ENCODE assay signal across 22 cellular contexts in the genomic region with DNA sequence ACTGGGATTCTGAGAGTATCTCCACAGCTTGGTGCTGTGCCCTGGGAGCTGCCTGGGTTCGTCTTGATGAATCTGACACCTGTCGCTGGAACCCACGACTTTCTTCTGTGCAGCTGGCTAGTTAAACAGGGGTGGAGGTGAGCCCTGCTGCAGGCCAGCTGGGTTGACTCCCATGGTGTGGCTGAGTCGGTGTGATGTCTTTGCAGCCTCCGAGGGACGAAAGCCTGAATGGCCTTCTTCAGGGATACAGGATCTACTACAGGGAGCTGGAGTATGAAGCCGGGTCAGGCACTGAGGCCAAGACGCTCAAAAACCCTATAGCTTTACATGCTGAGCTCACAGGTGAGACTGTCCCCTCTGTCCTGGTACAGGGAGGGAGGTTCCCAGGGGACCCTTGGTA.
DNase-seq lines count a peak whose midpoint lies in the region; ATAC-seq, FAIRE-seq and TF ChIP-seq lines count a peak whose summit lies in the region.
"Had no signal": no experiment of that assay in that cellular context is flagged by ENCODE, and none has a peak within 500 bp of the region (broad histone marks: within the 10 kb centered on the region; RNA-seq: fewer than 3 reads in every experiment).

No MANE protein-coding gene starts in this region.

- DNase-seq in H1 (ENCODE audit: low read depth in 1 of 2, low spot score in 2 of 2) (no peak), neuronal stem cell (ENCODE audit: low spot score) (no peak), urothelium cell line (ENCODE audit: low spot score) (no peak), esophagus squamous epithelium (lab: John Stamatoyannopoulos, UW) (no peak)
- no peak for DNase-seq in activated CD8-positive, alpha-beta T cell treated with anti-CD3 and anti-CD28 coated beads, Interleukin-2, amount 10 ng/mL, durations not matched to agents 7 days and 5 days
- DNase-seq: ACHN; C1 segment of cervical spinal cord; Calu3; CD4-positive, alpha-beta memory T cell; COR-L47; DMS53; DMS79 treated with DMSO at 0.1 percent for 48 hours; GF-D8; HCEC 1CT had no signal

- H2BK120ac ChIP-seq in H1 (replicated peaks; ENCODE audit: low read depth, low read length) (no peak overlapping the region), neuronal stem cell (ENCODE audit: low read depth, low read length) (no peak overlapping the region)

- no peak for TF ChIP-seq RAD21 in H1 (IDR thresholded peaks at IDR 0.05 in 1 of 2, conservative IDR thresholded peaks at IDR 0.05 in 1 of 2; ENCODE audit: low read depth in 2 of 2, low read length in 2 of 2)

- no peaks in the 10 kb centered on the region for H3K9me3 Mint-ChIP-seq in activated CD8-positive, alpha-beta T cell treated with anti-CD3 and anti-CD28 coated beads, Interleukin-2, amount 10 ng/mL, durations not matched to agents 7 days and 5 days (ENCODE audit: insufficient read depth)

- H3K4ac ChIP-seq in H1 (replicated peaks; ENCODE audit: insufficient read length, low read depth, low read length) = no peak overlapping the region
- H3K4ac ChIP-seq in neuronal stem cell (ENCODE audit: low read length) = no peak overlapping the region

- no peak for TF ChIP-seq EP300 in H1 (IDR thresholded peaks at IDR 0.05; ENCODE audit: borderline replicate concordance in 1 of 2, low read depth in 2 of 2, low read length in 2 of 2)

- H3K27me3 ChIP-seq in H1 (replicated peaks in 1 of 4; ENCODE audit: control insufficient read depth in 3 of 4, extremely low read depth in 1 of 4, insufficient read depth in 3 of 4, low read length in 3 of 4) (no peaks in the 10 kb centered on the region), neuronal stem cell (ENCODE audit: control insufficient read depth in 3 of 3, insufficient read depth in 3 of 3, low read depth in 1 of 3, low read length in 3 of 3) (no peaks in the 10 kb centered on the region), esophagus squamous epithelium (peaks cover 0 to 31% (median 0%) of the 10 kb centered on the region in 4 donors)

- no peak overlapping the region for H2BK5ac ChIP-seq in H1 (ENCODE audit: low read depth, low read length)
- no peak overlapping the region for H2BK5ac ChIP-seq in neuronal stem cell (ENCODE audit: low read length)

- no peak for TF ChIP-seq POLR2A in H1 (IDR thresholded peaks at IDR 0.05; ENCODE audit: control extremely low read depth in 1 of 2, low read depth in 2 of 2, low read length in 2 of 2)
- no peak for TF ChIP-seq POLR2A in esophagus squamous epithelium (IDR thresholded peaks at IDR 0.05)

- no peaks in the 10 kb centered on the region for H3K9me3 ChIP-seq in HEK293 (ENCODE audit: control insufficient read depth, insufficient read depth, low read depth, low read length)
- H3K9me3 ChIP-seq in H1 (ENCODE audit: insufficient read depth in 2 of 2, low read depth in 1 of 2, low read length in 1 of 2) = peaks cover 9 to 14% of the 10 kb centered on the region in 2 experiments; a peak in 3 of 4 replicates
- H3K9me3 ChIP-seq in neuronal stem cell (replicated peaks in 1 of 2; ENCODE audit: control insufficient read depth in 2 of 2, insufficient read depth in 1 of 2, low read depth in 1 of 2, low read length in 2 of 2) = peaks cover 2 to 13% of the 10 kb centered on the region in 2 donors
- H3K9me3 ChIP-seq in esophagus squamous epithelium = no peaks in the 10 kb centered on the region

- CTCF ChIA-PET in HEK293 (lab: Yijun Ruan, JAX) (no interaction called here), H1 (lab: Charles Lee; ENCODE audit: partially characterized antibody) (interaction anchor here (1.0 to 1.3 kb wide), 2 partner anchors 9 to 22 kb away, joined by 3 read pairs; no protein-coding TSS in a partner anchor)
- CTCF ChIA-PET in activated CD8-positive, alpha-beta T cell treated with anti-CD3 and anti-CD28 coated beads, Interleukin-2, amount 10 ng/mL, durations not matched to agents 7 days and 5 days (lab: Charles Lee) = no interaction called here

- H3K79me1 ChIP-seq in H1 (ENCODE audit: low read depth, low read length) = no peaks in the 10 kb centered on the region
- no peaks in the 10 kb centered on the region for H3K79me1 ChIP-seq in neuronal stem cell (ENCODE audit: low read depth, low read length)

- no peak overlapping the region for H4K5ac ChIP-seq in H1 (ENCODE audit: insufficient read length, low read depth, low read length)

- H3K4me3 ChIP-seq in HEK293 (ENCODE audit: low read depth, low read length) (no peak overlapping the region), H1 (ENCODE audit: extremely low read depth in 1 of 4, insufficient read depth in 2 of 4, low read depth in 3 of 4, low read length in 4 of 4) (no peak overlapping the region), neuronal stem cell (ENCODE audit: low read length in 2 of 2) (no peak overlapping the region), esophagus squamous epithelium (no peak overlapping the region)
- H3K4me3 ChIP-seq: GM23338 had no signal

- WGBS in H1 (ENCODE audit: extremely low coverage in 1 of 2, insufficient coverage in 1 of 2, insufficient read length in 1 of 2, insufficient replicate concordance in 2 of 2, low coverage in 1 of 2, low lambda C conversion rate in 2 of 2, missing lambda C conversion rate in 1 of 2), 2 experiments = 90% methylated on average over 8 of the region's 8 CpGs; no CpG with 5 or more reads in 1 of the 2 experiments
- no CpG with 5 or more reads among the region's 8 CpGs for WGBS in neuronal stem cell (ENCODE audit: extremely low coverage in 2 of 2, insufficient read length in 2 of 2, insufficient replicate concordance in 1 of 2), 2 donors
- WGBS in esophagus squamous epithelium, 2 donors = 80 to 93% methylated on average over 1 to 5 of the region's 8 CpGs

- H2AK5ac ChIP-seq in H1 (ENCODE audit: low read depth, low read length) = no peak overlapping the region
- H2AK5ac ChIP-seq in neuronal stem cell (ENCODE audit: low read depth, low read length) = no peak overlapping the region

- H3K23me2 ChIP-seq in H1 (ENCODE audit: low read depth, low read length) = no peaks in the 10 kb centered on the region

- no peak overlapping the region for H3K14ac ChIP-seq in H1 (ENCODE audit: insufficient read length)
- H3K14ac ChIP-seq in neuronal stem cell (ENCODE audit: low read length) = peak overlapping the region; percentile 78

- H3K4me3 Mint-ChIP-seq in activated CD8-positive, alpha-beta T cell treated with anti-CD3 and anti-CD28 coated beads, Interleukin-2, amount 10 ng/mL, durations not matched to agents 7 days and 5 days = no peak overlapping the region
- H3K4me3 Mint-ChIP-seq: CD4-positive, alpha-beta memory T cell; GM23338 had no signal

- no peaks in the 10 kb centered on the region for H3K27me3 Mint-ChIP-seq in activated CD8-positive, alpha-beta T cell treated with anti-CD3 and anti-CD28 coated beads, Interleukin-2, amount 10 ng/mL, durations not matched to agents 7 days and 5 days (ENCODE audit: low read depth)
- H3K27me3 Mint-ChIP-seq: CD4-positive, alpha-beta memory T cell had no signal

- H3K4me2 ChIP-seq in H1 (ENCODE audit: insufficient read depth in 1 of 2, low read depth in 2 of 2, low read length in 2 of 2) (no peak overlapping the region), neuronal stem cell (ENCODE audit: insufficient read depth, low read length, poor library complexity, severe bottlenecking) (no peak overlapping the region)
- H3K4me2 ChIP-seq: GM23338 had no signal

- H3K23ac ChIP-seq in H1 (ENCODE audit: insufficient read length) = no peak overlapping the region
- H3K23ac ChIP-seq in neuronal stem cell (ENCODE audit: low read depth, low read length, poor library complexity) = no peak overlapping the region

- H2AFZ ChIP-seq in H1 (ENCODE audit: low read length) (no peak overlapping the region), neuronal stem cell (ENCODE audit: low read length) (no peak overlapping the region)
- H2AFZ ChIP-seq: GM23338 had no signal

- H3K9ac ChIP-seq in H1 (replicated peaks in 1 of 4; ENCODE audit: extremely low read depth in 1 of 4, low read depth in 3 of 4, low read length in 3 of 4) (no peak overlapping the region), neuronal stem cell (ENCODE audit: low read depth, low read length, poor library complexity) (peak overlapping the region; percentile 25)

- intact Hi-C loops in esophagus squamous epithelium (cut with DNase I) = no loop called here

- peak overlapping the region; percentile 14; the same call in 1 of the 2 replicates for H4K8ac ChIP-seq in H1 (ENCODE audit: extremely low read depth, insufficient read depth, low read length)
- H4K8ac ChIP-seq in neuronal stem cell (ENCODE audit: low read depth, low read length) = no peak overlapping the region

- no peaks in the 10 kb centered on the region for H4K20me1 ChIP-seq in H1 (replicated peaks in 1 of 2; ENCODE audit: control insufficient read depth in 1 of 2, insufficient read depth in 2 of 2, low read length in 2 of 2)

- no peak for FAIRE-seq in H1 (lab: Jason Lieb, UNC)
- FAIRE-seq in urothelium cell line (lab: Jason Lieb, UNC) = peak; percentile 20
- FAIRE-seq: A204.1, GM12891, GM18507, H54 had no signal

- no peak for ATAC-seq in activated CD8-positive, alpha-beta T cell treated with anti-CD3 and anti-CD28 coated beads, Interleukin-2, amount 10 ng/mL, durations not matched to agents 7 days and 5 days
- ATAC-seq in HG03139 (IDR thresholded peaks at IDR 0.05; ENCODE audit: unreplicated experiment) = no peak
- ATAC-seq: GM23338 had no signal

- no peak overlapping the region for H2BK15ac ChIP-seq in H1 (ENCODE audit: low read length)
- H2BK15ac ChIP-seq in neuronal stem cell (ENCODE audit: low read length) = no peak overlapping the region

- H3K4me1 Mint-ChIP-seq in activated CD8-positive, alpha-beta T cell treated with anti-CD3 and anti-CD28 coated beads, Interleukin-2, amount 10 ng/mL, durations not matched to agents 7 days and 5 days (ENCODE audit: low read depth) = no peaks in the 10 kb centered on the region
- H3K4me1 Mint-ChIP-seq: CD4-positive, alpha-beta memory T cell had no signal

- no peak overlapping the region for H2BK12ac ChIP-seq in H1 (ENCODE audit: low read depth, low read length)
- no peak overlapping the region for H2BK12ac ChIP-seq in neuronal stem cell (ENCODE audit: low read length)

- H3K4me1 ChIP-seq in HEK293 (ENCODE audit: control insufficient read depth, insufficient read depth, low read length) = no peaks in the 10 kb centered on the region
- no peaks in the 10 kb centered on the region for H3K4me1 ChIP-seq in H1 (replicated peaks in 1 of 4; ENCODE audit: control insufficient read depth in 3 of 4, insufficient read depth in 4 of 4, low read length in 3 of 4)
- H3K4me1 ChIP-seq in neuronal stem cell (ENCODE audit: control insufficient read depth in 2 of 2, insufficient read depth in 1 of 2, low read depth in 1 of 2, low read length in 2 of 2) = no peaks in the 10 kb centered on the region
- peaks cover 0 to 36% (median 3%) of the 10 kb centered on the region in 3 donors for H3K4me1 ChIP-seq in esophagus squamous epithelium

- no peaks in the 10 kb centered on the region for H3K36me3 Mint-ChIP-seq in activated CD8-positive, alpha-beta T cell treated with anti-CD3 and anti-CD28 coated beads, Interleukin-2, amount 10 ng/mL, durations not matched to agents 7 days and 5 days (ENCODE audit: low read depth)
- H3K36me3 Mint-ChIP-seq: CD4-positive, alpha-beta memory T cell had no signal

- H3K27ac Mint-ChIP-seq in activated CD8-positive, alpha-beta T cell treated with anti-CD3 and anti-CD28 coated beads, Interleukin-2, amount 10 ng/mL, durations not matched to agents 7 days and 5 days = no peak overlapping the region
- H3K27ac Mint-ChIP-seq: CD4-positive, alpha-beta memory T cell had no signal

- H3K27ac ChIP-seq in HEK293 (ENCODE audit: extremely low read depth, low read depth, low read length) (no peak overlapping the region), H1 (ENCODE audit: low read depth, low read length) (no peak overlapping the region), neuronal stem cell (replicated peaks; ENCODE audit: low read length) (no peak overlapping the region), esophagus squamous epithelium (no peak overlapping the region)
- H3K27ac ChIP-seq: 22Rv1 had no signal

- H3K18ac ChIP-seq in H1 (ENCODE audit: extremely low read depth, low read length) (no peak overlapping the region), neuronal stem cell (ENCODE audit: low read length) (peak overlapping the region; percentile 19)

- POLR2A ChIA-PET in HEK293 (lab: Yijun Ruan, JAX) = no interaction called here
- POLR2A ChIA-PET in H1 (lab: Charles Lee; ENCODE audit: partially characterized antibody) = no interaction called here
- POLR2A ChIA-PET in activated CD8-positive, alpha-beta T cell treated with anti-CD3 and anti-CD28 coated beads, Interleukin-2, amount 10 ng/mL, durations not matched to agents 7 days and 5 days (lab: Charles Lee) = no interaction called here

- H2BK20ac ChIP-seq in H1 (ENCODE audit: low read length) = no peak overlapping the region

- H3K36me3 ChIP-seq in HEK293 (ENCODE audit: control insufficient read depth in 2 of 2, insufficient read depth in 1 of 2, low read length in 2 of 2) = no peaks in the 10 kb centered on the region
- H3K36me3 ChIP-seq in H1 (ENCODE audit: control insufficient read depth in 2 of 4, insufficient read depth in 4 of 4, low read length in 3 of 4) = no peaks in the 10 kb centered on the region
- H3K36me3 ChIP-seq in neuronal stem cell (replicated peaks in 1 of 2; ENCODE audit: control insufficient read depth in 2 of 2, insufficient read depth in 2 of 2, low read length in 2 of 2) = no peaks in the 10 kb centered on the region
- H3K36me3 ChIP-seq in esophagus squamous epithelium = no peaks in the 10 kb centered on the region

- no peaks in the 10 kb centered on the region for H3K79me2 ChIP-seq in H1 (ENCODE audit: control insufficient read depth in 1 of 2, insufficient read depth in 2 of 2, low read length in 2 of 2)

- H4K91ac ChIP-seq in H1 (replicated peaks; ENCODE audit: insufficient read length, low read length) (no peak overlapping the region), neuronal stem cell (ENCODE audit: low read depth, low read length, poor library complexity) (no peak overlapping the region)

- TF ChIP-seq CTCF in HEK293 (tag by site-specific recombination; IDR thresholded peaks at IDR 0.05) (no peak), H1 (IDR thresholded peaks at IDR 0.05; ENCODE audit: control extremely low read depth in 1 of 3, insufficient read depth in 1 of 3, low read depth in 1 of 3, low read length in 3 of 3) (no peak), esophagus squamous epithelium (IDR thresholded peaks at IDR 0.05) (no peak)

- no peak overlapping the region for H3K56ac ChIP-seq in H1 (replicated peaks; ENCODE audit: insufficient read length, low read depth, low read length)
